Comparison of ENCODE assay signal across 8 cellular contexts in the genomic region with DNA sequence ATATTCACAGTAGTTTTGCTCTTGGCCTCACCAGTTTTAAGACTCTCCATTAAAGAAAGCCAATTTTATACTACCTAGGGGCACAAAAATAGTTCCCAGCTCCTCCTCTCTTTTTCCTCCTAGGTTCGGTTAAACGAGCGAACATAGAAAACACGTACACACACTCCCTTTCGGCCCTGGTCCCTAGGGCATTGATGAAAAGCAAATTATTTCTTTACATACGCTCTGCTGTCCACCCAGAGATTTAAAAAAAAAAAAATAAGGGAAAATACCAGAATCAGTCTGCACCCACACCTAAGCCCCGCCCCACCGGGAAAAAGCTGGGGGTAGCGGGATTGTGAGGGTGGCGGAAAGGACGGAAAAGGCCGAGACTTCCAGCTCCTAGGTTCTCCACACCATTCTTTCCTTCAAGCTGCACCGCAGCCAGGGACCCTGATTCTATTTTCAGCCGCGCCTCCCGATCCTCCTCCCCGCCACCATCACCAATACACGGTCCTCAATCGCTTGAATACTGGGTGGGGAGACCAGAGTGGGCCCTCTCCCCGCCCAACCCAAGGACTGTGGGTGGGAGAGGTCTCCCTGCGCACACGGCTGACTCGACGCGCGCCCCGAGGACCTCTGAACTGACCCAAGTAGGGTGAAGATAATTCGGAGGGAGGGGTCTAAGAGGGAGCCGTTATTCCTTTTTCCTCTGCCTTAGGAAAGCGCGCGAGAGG. TPM values are rescaled to one million over a fixed set of nuclear protein-coding genes. Genes with fewer than 3 reads are reported as not detected.
DNase-seq lines count a peak whose midpoint lies in the region; ATAC-seq and TF ChIP-seq lines count a peak whose summit lies in the region.

No MANE protein-coding gene starts in this region.

- intact Hi-C loops in Panc1 (cut with micrococcal nuclease; ENCODE audit: unreplicated experiment) (no loop called here), left lung (cut with DNase I) (no loop called here)

- CTCF ChIA-PET in AG04449 (lab: Yijun Ruan, JAX), result interaction anchor here (1.3 kb wide), 1 partner anchor 12 kb away, joined by 5 read pairs; no protein-coding TSS in a partner anchor
- CTCF ChIA-PET in Panc1 (lab: Charles Lee), result interaction anchor here (0.7 kb wide), 1 partner anchor 119 kb away, joined by 4 read pairs; no protein-coding TSS in a partner anchor

- TF ChIP-seq CTCF in AG04449 (IDR thresholded peaks at IDR 0.05; ENCODE audit: insufficient read depth, low read length, missing control alignments) (no peak), GM12864 (IDR thresholded peaks at IDR 0.05; ENCODE audit: low read depth, low read length, missing control alignments) (no peak), Panc1 (IDR thresholded peaks at IDR 0.05) (no peak), left lung (IDR thresholded peaks at IDR 0.05) (no peak)

- H3K9me3 ChIP-seq in Panc1 (ENCODE audit: control insufficient read depth, insufficient read depth, low read depth, low read length), result no peaks in the 10 kb centered on the region
- H3K9me3 ChIP-seq in left lung, result no peaks in the 10 kb centered on the region
- no peaks in the 10 kb centered on the region for H3K9me3 ChIP-seq in stomach smooth muscle (ENCODE audit: control insufficient read depth in 2 of 2, low read length in 2 of 2)

- H3K9ac ChIP-seq in stomach smooth muscle (ENCODE audit: low read length in 2 of 2), result peak overlapping the region; percentile 99 to 100

- BruUV-seq in Panc1 (replicated peaks; lab: Mats Ljungman, UMichigan), result no TSS peak

- H3K27ac ChIP-seq in Panc1 (ENCODE audit: low read length) (peak overlapping the region; percentile 97), caudate nucleus (ENCODE audit: low read depth, low read length) (peak overlapping the region; percentile 97), left lung (peak overlapping the region; percentile 90 to 93), stomach smooth muscle (ENCODE audit: low read length) (peak overlapping the region; percentile 94)

- DNase-seq in AG04449 (ENCODE audit: low read depth, low spot score) (no peak), GM12864 (ENCODE audit: low read depth) (no peak), Panc1 (ENCODE audit: low read depth, low spot score) (no peak), caudate nucleus (lab: John Stamatoyannopoulos, UW) (peak in 34 of 61 donors; percentile 12 to 77 (median 46)), left lung (peak; percentile 46 to 80)

- H3K36me3 ChIP-seq in Panc1 (ENCODE audit: control insufficient read depth, insufficient read depth, low read length), result peaks cover 7% of the 10 kb centered on the region
- H3K36me3 ChIP-seq in left lung, result no peaks in the 10 kb centered on the region
- H3K36me3 ChIP-seq in stomach smooth muscle (ENCODE audit: control insufficient read depth in 2 of 2, insufficient read depth in 2 of 2, low read length in 2 of 2), result no peaks in the 10 kb centered on the region

- H3K4me1 ChIP-seq in Panc1 (ENCODE audit: control insufficient read depth, insufficient read depth, low read length), result peaks cover 12% of the 10 kb centered on the region
- peaks cover 0 to 26% of the 10 kb centered on the region in 2 donors for H3K4me1 ChIP-seq in left lung
- H3K4me1 ChIP-seq in stomach smooth muscle (ENCODE audit: control insufficient read depth, insufficient read depth, low read length), result no peaks in the 10 kb centered on the region

- H3K27me3 ChIP-seq in Panc1 (ENCODE audit: control insufficient read depth, insufficient read depth, low read length), result no peaks in the 10 kb centered on the region
- no peaks in the 10 kb centered on the region for H3K27me3 ChIP-seq in left lung
- H3K27me3 ChIP-seq in stomach smooth muscle (ENCODE audit: control insufficient read depth in 1 of 2, insufficient read depth in 2 of 2, low read length in 2 of 2), result no peaks in the 10 kb centered on the region

- peak overlapping the region; percentile 100 for H3K4me3 ChIP-seq in AG04449 (ENCODE audit: low read depth, low read length)
- peak overlapping the region; percentile 99 for H3K4me3 ChIP-seq in GM12864 (ENCODE audit: low read depth, low read length)
- H3K4me3 ChIP-seq in Panc1 (ENCODE audit: low read depth in 2 of 2, low read length in 2 of 2), result peak overlapping the region; percentile 76 to 99
- peak overlapping the region; percentile 84 to 92 for H3K4me3 ChIP-seq in left lung
- H3K4me3 ChIP-seq in stomach smooth muscle (ENCODE audit: low read length in 2 of 2), result peak overlapping the region; percentile 100

- POLR2A ChIA-PET in AG04449 (lab: Yijun Ruan, JAX) (interaction anchor here (0.7 kb wide), 1 partner anchor 885 kb away, joined by 5 read pairs; no protein-coding TSS in a partner anchor), Panc1 (lab: Charles Lee) (interaction anchor here (0.7 to 1.2 kb wide), 3 partner anchors 17 to 129 kb away, joined by 3 read pairs; no protein-coding TSS in a partner anchor)

- in situ Hi-C loops in Panc1 (cut with HindIII; ENCODE audit: low pct_unique_long_range_greater_than_20kb, low sequenced_read_pairs), result no loop called here

- ATAC-seq in HG03280 (IDR thresholded peaks at IDR 0.05; ENCODE audit: unreplicated experiment) (peak; percentile 4), Panc1 (peak; percentile 8), left lung (peak; percentile 11), HG02970 (IDR thresholded peaks at IDR 0.05; ENCODE audit: low FRiP score, unreplicated experiment) (no peak)

RNA-seq across cellular contexts. Expression of gene ATF2, which starts 0.8 kb away (rescaled TPM):
- total RNA-seq in Panc1 (2021; ENCODE audit: unreplicated experiment) (61.8 TPM), left lung (10 to 100 TPM; 45.0 to 51.3 TPM)
- 21.8 TPM for polyA plus RNA-seq in Panc1 (2012; ENCODE audit: insufficient read length)

RNA-seq across cellular contexts. Expression of gene ATP5MC3, which starts 14.3 kb away (rescaled TPM):
- total RNA-seq in Panc1 (2021; ENCODE audit: unreplicated experiment) (287 TPM), left lung (100 to 1,000 TPM; 170 to 204 TPM)
- polyA plus RNA-seq in Panc1 (2012; ENCODE audit: insufficient read length), result 315 TPM

Comparison
In these comparisons a context has a peak if more than half of its experiments do, and no peak if none do; other contexts are left out.
1. DNase-seq: peak in caudate nucleus (34 of 61) and left lung (2 of 2); none in AG04449 (single experiment), GM12864 (single experiment) and Panc1 (single experiment).
2. Peak in every context shown above with its lines, with median percentiles within 50 percentile points of each other: H3K4me3 ChIP-seq and H3K27ac ChIP-seq.